In the genomic region with DNA sequence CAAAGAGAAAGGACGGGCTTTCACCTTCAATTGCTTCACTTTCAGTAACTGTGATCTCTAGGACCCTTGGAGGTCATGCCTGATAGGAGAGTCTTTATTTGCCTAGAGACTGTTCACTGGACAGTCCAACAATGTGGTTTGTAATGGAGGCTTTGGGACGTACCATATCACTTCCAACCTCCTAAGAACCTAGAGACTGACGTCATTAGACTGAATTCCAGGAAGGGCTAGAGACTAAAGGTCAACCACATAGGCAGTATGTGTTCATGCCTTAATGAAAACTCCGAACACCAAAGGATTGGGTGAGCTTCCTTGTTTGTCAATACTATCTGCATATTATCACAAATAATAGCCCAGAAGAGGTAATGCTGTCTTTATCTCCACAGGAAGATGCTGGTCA, we compare ENCODE assay signal across 20 cellular contexts. TPM values are rescaled to one million over a fixed set of nuclear protein-coding genes. Genes with fewer than 3 reads are reported as not detected.
DNase-seq lines count a peak whose midpoint lies in the region; ATAC-seq and TF ChIP-seq lines count a peak whose summit lies in the region.
"Had no signal": no experiment of that assay in that cellular context is flagged by ENCODE, and none has a peak within 500 bp of the region (broad histone marks: within the 10 kb centered on the region; RNA-seq: fewer than 3 reads in every experiment).

No MANE protein-coding gene starts in this region.

- H3K4me3 ChIP-seq in choroid plexus epithelial cell (ENCODE audit: low read depth, low read length) (no peak overlapping the region), breast epithelium (no peak overlapping the region), dorsolateral prefrontal cortex (no peak overlapping the region)
- H3K4me3 ChIP-seq: GM12878, GM23248 had no signal

- H3K27ac ChIP-seq in breast epithelium (no peak overlapping the region), dorsolateral prefrontal cortex (no peak overlapping the region)
- H3K27ac ChIP-seq: GM23248 had no signal

- H3K27me3 ChIP-seq in breast epithelium = no peaks in the 10 kb centered on the region
- no peaks in the 10 kb centered on the region for H3K27me3 ChIP-seq in dorsolateral prefrontal cortex

- no peaks in the 10 kb centered on the region for H3K4me1 ChIP-seq in breast epithelium

- H3K36me3 ChIP-seq in breast epithelium = no peaks in the 10 kb centered on the region

- no peaks in the 10 kb centered on the region for H3K9me3 ChIP-seq in breast epithelium

- in situ Hi-C loops in SK-MEL-5 (cut with HindIII; ENCODE audit: low pct_unique_long_range_greater_than_20kb, low sequenced_read_pairs) = no loop called here

- intact Hi-C loops in breast epithelium (cut with DNase I; ENCODE audit: low total_unique reads) (no loop called here), dorsolateral prefrontal cortex (cut with DNase I) (no loop called here)

- no peak for TF ChIP-seq POLR2A in breast epithelium (IDR thresholded peaks at IDR 0.05)

- TF ChIP-seq CTCF in choroid plexus epithelial cell (conservative IDR thresholded peaks at IDR 0.05; ENCODE audit: low read depth, low read length) (no peak), breast epithelium (IDR thresholded peaks at IDR 0.05) (no peak), dorsolateral prefrontal cortex (IDR thresholded peaks at IDR 0.05 in 54 of 56, conservative IDR thresholded peaks at IDR 0.05 in 2 of 56; ENCODE audit: low read depth in 1 of 56, partially characterized antibody in 56 of 56) (no peak)

- ATAC-seq in HG03045 (IDR thresholded peaks at IDR 0.05; ENCODE audit: unreplicated experiment) = no peak
- ATAC-seq: GM12878 had no signal

- DNase-seq in ELR (ENCODE audit: low read depth) (peak; percentile 24), M059J (ENCODE audit: low read depth) (peak; percentile 53), SK-MEL-5 (ENCODE audit: low read depth, low spot score) (peak; percentile 75), choroid plexus epithelial cell (ENCODE audit: low read depth) (peak; percentile 2), breast epithelium (ENCODE audit: low spot score in 2 of 2) (no peak), dorsolateral prefrontal cortex (no peak)
- DNase-seq: C1 segment of cervical spinal cord; Calu3; CD4-positive, alpha-beta memory T cell; COR-L47; DMS153; DND-41; GDM1; GM23248; H7; HCEC 1CT had no signal

RNA-seq across cellular contexts. Expression of gene CNTN5, which starts 53.7 kb away (rescaled TPM):
- total RNA-seq in M059J (2014; rRNA removed; shearing (Covaris generic)) = 0.57 and 1.6 TPM in 2 replicates
- 0.13 TPM in 1 of 2 replicates, not detected in the other for total RNA-seq in SK-MEL-5 (2014; rRNA removed; shearing (Covaris generic))
- polyA plus RNA-seq in SK-MEL-5 (2015; cell fraction: cytosol; rRNA removed) = 0.08 TPM in 1 of 2 replicates, not detected in the other
- polyA plus RNA-seq in SK-MEL-5 (2015; cell fraction: nucleus; rRNA removed) = not detected in 2 replicates
- total RNA-seq in breast epithelium (not detected), dorsolateral prefrontal cortex (10 to 100 TPM in 114 of 120 experiments, 1 to 10 TPM in 6; 6.7 to 39.5 (median 19.3) TPM)
- total RNA-seq: Calu3; CD4-positive, alpha-beta memory T cell; GM12878; GM23248; H1 had no signal
- polyA plus RNA-seq: BJ; CD4-positive, alpha-beta memory T cell; GM23248; H1 had no signal

Comparison
In these comparisons a context has a peak if more than half of its experiments do, and no peak if none do; other contexts are left out.
1. DNase-seq: peak in ELR (single experiment), M059J (single experiment), SK-MEL-5 (single experiment) and choroid plexus epithelial cell (single experiment); none in breast epithelium (0 of 2) and dorsolateral prefrontal cortex (0 of 10).